ENCODE assay signal across 9 cellular contexts in genomic region chr4:36551697-36552214, GRCh38.
DNase-seq lines count a peak whose midpoint lies in the region; ATAC-seq and TF ChIP-seq lines count a peak whose summit lies in the region.
"Had no signal": no experiment of that assay in that cellular context is flagged by ENCODE, and none has a peak within 500 bp of the region (broad histone marks: within the 10 kb centered on the region; RNA-seq: fewer than 3 reads in every experiment).

No MANE protein-coding gene starts in this region.

- H3K27me3 Mint-ChIP-seq in activated T-cell treated with anti-CD3 and anti-CD28 coated beads, Interleukin-2, amount 50 U/mL, for 72 hours (ENCODE audit: low read depth) = peaks cover 8% of the 10 kb centered on the region
- H3K27me3 Mint-ChIP-seq: stimulated activated memory B cell treated with anti-CD40 and anti-IgM and Interleukin-4, amounts not matched to agents 10 μg/mL and 1 μg/mL and 100 μg/mL, for 72 hours had no signal

- DNase-seq in GM12864 (ENCODE audit: low read depth) (peak; percentile 31), hepatocyte (ENCODE audit: low spot score) (no peak), SJCRH30 (no peak), DMS 273 (lab: John Stamatoyannopoulos, UW; ENCODE audit: unreplicated experiment) (no peak), GDM1 (lab: John Stamatoyannopoulos, UW) (no peak)
- peak; percentile 43 to 53 for DNase-seq in activated T-cell treated with anti-CD3 and anti-CD28 coated beads, Interleukin-2, amount 50 U/mL, for 72 hours

- H4K20me1 ChIP-seq in hepatocyte (ENCODE audit: insufficient read depth, poor library complexity, severe bottlenecking) = no peaks in the 10 kb centered on the region

- H3K4me1 Mint-ChIP-seq in activated T-cell treated with anti-CD3 and anti-CD28 coated beads, Interleukin-2, amount 50 U/mL, for 72 hours (ENCODE audit: low read depth) = peaks cover 25% of the 10 kb centered on the region
- H3K4me1 Mint-ChIP-seq: stimulated activated memory B cell treated with anti-CD40 and anti-IgM and Interleukin-4, amounts not matched to agents 10 μg/mL and 1 μg/mL and 100 μg/mL, for 72 hours had no signal

- H3K4me3 ChIP-seq in GM12864 (ENCODE audit: low read depth, low read length) (no peak overlapping the region), hepatocyte (no peak overlapping the region), SJCRH30 (no peak overlapping the region)

- no peak for TF ChIP-seq CTCF in GM12864 (IDR thresholded peaks at IDR 0.05; ENCODE audit: low read depth, low read length, missing control alignments)
- no peak for TF ChIP-seq CTCF in hepatocyte (IDR thresholded peaks at IDR 0.05; ENCODE audit: poor library complexity)

- H3K79me2 ChIP-seq in hepatocyte = no peaks in the 10 kb centered on the region

- H3K36me3 ChIP-seq in hepatocyte (replicated peaks; ENCODE audit: insufficient read depth, low read depth) = no peaks in the 10 kb centered on the region
- no peaks in the 10 kb centered on the region for H3K36me3 ChIP-seq in SJCRH30

- no peak overlapping the region for H2AFZ ChIP-seq in hepatocyte

- no peaks in the 10 kb centered on the region for H3K36me3 Mint-ChIP-seq in activated T-cell treated with anti-CD3 and anti-CD28 coated beads, Interleukin-2, amount 50 U/mL, for 72 hours (ENCODE audit: insufficient read depth in 2 of 2)
- H3K36me3 Mint-ChIP-seq: stimulated activated memory B cell treated with anti-CD40 and anti-IgM and Interleukin-4, amounts not matched to agents 10 μg/mL and 1 μg/mL and 100 μg/mL, for 72 hours had no signal

- H3K27me3 ChIP-seq in hepatocyte = no peaks in the 10 kb centered on the region
- no peaks in the 10 kb centered on the region for H3K27me3 ChIP-seq in SJCRH30

- H3K27ac Mint-ChIP-seq in activated T-cell treated with anti-CD3 and anti-CD28 coated beads, Interleukin-2, amount 50 U/mL, for 72 hours = peak overlapping the region; percentile 64
- H3K27ac Mint-ChIP-seq: stimulated activated memory B cell treated with anti-CD40 and anti-IgM and Interleukin-4, amounts not matched to agents 10 μg/mL and 1 μg/mL and 100 μg/mL, for 72 hours had no signal

- H3K9me2 ChIP-seq in hepatocyte (replicated peaks; ENCODE audit: insufficient read depth) = peaks cover 3% of the 10 kb centered on the region

- H3K27ac ChIP-seq in hepatocyte (no peak overlapping the region), SJCRH30 (no peak overlapping the region)

- H3K4me2 ChIP-seq in hepatocyte = no peak overlapping the region

- ATAC-seq in GM19438 (IDR thresholded peaks at IDR 0.05; ENCODE audit: low read depth, unreplicated experiment) = peak; percentile 96
- ATAC-seq in HG03060 (IDR thresholded peaks at IDR 0.05; ENCODE audit: low read depth, unreplicated experiment) = peak; percentile 58
- peak; percentile 96 to 98 for ATAC-seq in activated T-cell treated with anti-CD3 and anti-CD28 coated beads, Interleukin-2, amount 50 U/mL, for 72 hours (replicated peaks in 1 of 2)
- ATAC-seq: stimulated activated memory B cell treated with anti-CD40 and anti-IgM and Interleukin-4, amounts not matched to agents 10 μg/mL and 1 μg/mL and 100 μg/mL, for 72 hours had no signal

- 64% methylated on average over 4 of the region's 4 CpGs for WGBS in hepatocyte (ENCODE audit: low lambda C conversion rate, missing lambda C conversion rate)

- H3K4me3 Mint-ChIP-seq in activated T-cell treated with anti-CD3 and anti-CD28 coated beads, Interleukin-2, amount 50 U/mL, for 72 hours = peak overlapping the region; percentile 35 to 41
- H3K4me3 Mint-ChIP-seq: stimulated activated memory B cell treated with anti-CD40 and anti-IgM and Interleukin-4, amounts not matched to agents 10 μg/mL and 1 μg/mL and 100 μg/mL, for 72 hours had no signal

- H3K9me3 ChIP-seq in hepatocyte (ENCODE audit: low read depth) (no peaks in the 10 kb centered on the region), SJCRH30 (replicated peaks) (no peaks in the 10 kb centered on the region)

- no peaks in the 10 kb centered on the region for H3K9me3 Mint-ChIP-seq in activated T-cell treated with anti-CD3 and anti-CD28 coated beads, Interleukin-2, amount 50 U/mL, for 72 hours
- H3K9me3 Mint-ChIP-seq: stimulated activated memory B cell treated with anti-CD40 and anti-IgM and Interleukin-4, amounts not matched to agents 10 μg/mL and 1 μg/mL and 100 μg/mL, for 72 hours had no signal

- H3K4me1 ChIP-seq in hepatocyte (ENCODE audit: insufficient read depth) (no peaks in the 10 kb centered on the region), SJCRH30 (no peaks in the 10 kb centered on the region)

Comparison
In these comparisons a context has a peak if more than half of its experiments do, and no peak if none do; other contexts are left out.
1. DNase-seq: peak in GM12864 (single experiment) and activated T-cell treated with anti-CD3 and anti-CD28 coated beads, Interleukin-2, amount 50 U/mL, for 72 hours (2 of 2); none in hepatocyte (single experiment), SJCRH30 (0 of 2), DMS 273 (single experiment) and GDM1 (single experiment).
2. Peak in every context shown above with its lines, with median percentiles within 50 percentile points of each other: ATAC-seq.